In genomic region chr7:94556028-94556427, GRCh38 we compare ENCODE assay signal across 17 cellular contexts. TPM values are rescaled to one million over a fixed set of nuclear protein-coding genes. Genes with fewer than 3 reads are reported as not detected.
DNase-seq lines count a peak whose midpoint lies in the region; ATAC-seq and TF ChIP-seq lines count a peak whose summit lies in the region.
"Had no signal": no experiment of that assay in that cellular context is flagged by ENCODE, and none has a peak within 500 bp of the region (broad histone marks: within the 10 kb centered on the region; RNA-seq: fewer than 3 reads in every experiment).

No MANE protein-coding gene starts in this region.

- H3K27ac Mint-ChIP-seq in T-helper 17 cell = no peak overlapping the region

- H3K4me1 Mint-ChIP-seq in T-helper 17 cell = no peaks in the 10 kb centered on the region

- H3K4me3 ChIP-seq in adrenal gland = no peak overlapping the region
- H3K4me3 ChIP-seq: skin epidermis, thyroid gland had no signal

- DNase-seq in T-helper 17 cell = no peak
- DNase-seq in activated CD4-positive, alpha-beta T cell treated with anti-CD3 and anti-CD28 coated beads for 48 hours = no peak
- DNase-seq in NCI-H1694 (lab: John Stamatoyannopoulos, UW) = no peak
- no peak for DNase-seq in adrenal gland
- DNase-seq in effector CD8-positive, alpha-beta T cell (lab: John Stamatoyannopoulos, UW) = no peak
- DNase-seq: activated CD4-positive, alpha-beta T cell treated with anti-CD3 and anti-CD28 coated beads, Interleukin-2, amount 50 U/mL, for 48 hours; activated naive CD4-positive, alpha-beta T cell; EL; head of caudate nucleus; NCI-H2227 treated with DMSO at 0.1 percent for 48 hours; thyroid gland had no signal

- H3K27ac ChIP-seq in adrenal gland = no peak overlapping the region
- H3K27ac ChIP-seq: C4-2B, skin epidermis, thyroid gland had no signal

- TF ChIP-seq CTCF in adrenal gland (IDR thresholded peaks at IDR 0.05) = no peak

- TF ChIP-seq POLR2A in adrenal gland (IDR thresholded peaks at IDR 0.05) = no peak

- no peaks in the 10 kb centered on the region for H3K27me3 ChIP-seq in adrenal gland
- H3K27me3 ChIP-seq: thyroid gland had no signal

- peak; percentile 83 for ATAC-seq in GM18517 (IDR thresholded peaks at IDR 0.05; ENCODE audit: unreplicated experiment)
- ATAC-seq in GM21515 (IDR thresholded peaks at IDR 0.05; ENCODE audit: unreplicated experiment) = peak; percentile 63
- ATAC-seq in HG03108 (IDR thresholded peaks at IDR 0.05; ENCODE audit: unreplicated experiment) = peak; percentile 75
- peak; percentile 21 for ATAC-seq in T-helper 17 cell

- peaks cover 0 to 17% of the 10 kb centered on the region in 2 donors for H3K36me3 ChIP-seq in adrenal gland (replicated peaks in 1 of 2)
- H3K36me3 ChIP-seq: thyroid gland had no signal

- H3K27me3 Mint-ChIP-seq in T-helper 17 cell = no peaks in the 10 kb centered on the region

- no peaks in the 10 kb centered on the region for H3K4me1 ChIP-seq in adrenal gland (replicated peaks in 1 of 2)
- H3K4me1 ChIP-seq: thyroid gland had no signal

- 87 to 91% (median 89%) methylated on average over 2 of the region's 2 CpGs for WGBS in adrenal gland, 4 donors

- intact Hi-C loops in adrenal gland (cut with DNase I) = no loop called here

- H3K4me3 Mint-ChIP-seq in T-helper 17 cell = no peak overlapping the region
- H3K4me3 Mint-ChIP-seq: neural crest cell had no signal

- H3K36me3 Mint-ChIP-seq in T-helper 17 cell (ENCODE audit: low read depth) = peaks cover 7% of the 10 kb centered on the region

- H3K9me3 ChIP-seq in T-helper 17 cell (ENCODE audit: control insufficient read depth, low read length, poor library complexity, severe bottlenecking) = no peaks in the 10 kb centered on the region
- no peaks in the 10 kb centered on the region for H3K9me3 ChIP-seq in adrenal gland (replicated peaks in 1 of 3)
- H3K9me3 ChIP-seq: thyroid gland had no signal

RNA-seq across cellular contexts. Expression of gene CASD1, which starts 46.4 kb away (rescaled TPM):
- 10 to 100 TPM; 18.4 to 22.9 TPM for total RNA-seq in T-helper 17 cell
- total RNA-seq in adrenal gland = 10 to 100 TPM; 28.8 to 75.7 (median 50.7) TPM
- polyA plus RNA-seq in adrenal gland = 10 to 100 TPM; 35.2 to 43.7 (median 40.3) TPM

Comparison
In these comparisons a context has a peak if more than half of its experiments do, and no peak if none do; other contexts are left out.
1. ATAC-seq: peak in every context shown above with its lines; median percentile 83 in GM18517; 75 in HG03108; 63 in GM21515; 21 in T-helper 17 cell.